In the genomic region with DNA sequence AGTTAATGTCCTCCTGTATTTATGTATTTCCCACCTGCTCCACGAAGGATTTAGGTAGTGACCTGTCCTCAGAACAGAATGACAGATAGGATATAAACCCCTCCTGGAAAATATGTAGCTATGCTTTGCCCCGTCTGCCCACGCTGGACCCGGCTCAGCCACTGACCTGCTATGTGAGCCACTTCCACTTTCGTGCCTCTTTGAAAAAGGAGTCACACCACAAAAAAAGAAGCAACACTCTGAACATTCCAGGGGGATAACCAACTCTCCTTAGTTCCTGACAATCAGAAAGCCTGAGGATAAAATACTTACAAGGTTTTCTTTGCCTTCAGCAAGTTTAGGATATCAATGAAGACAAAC, we compare ENCODE assay signal across 9 cellular contexts. TPM values are rescaled to one million over a fixed set of nuclear protein-coding genes. Genes with fewer than 3 reads are reported as not detected.
DNase-seq lines count a peak whose midpoint lies in the region; ATAC-seq and TF ChIP-seq lines count a peak whose summit lies in the region.
"Had no signal": no experiment of that assay in that cellular context is flagged by ENCODE, and none has a peak within 500 bp of the region (broad histone marks: within the 10 kb centered on the region; RNA-seq: fewer than 3 reads in every experiment).

No MANE protein-coding gene starts in this region.

- H4K20me1 ChIP-seq in OCI-LY7 (ENCODE audit: insufficient read depth, low read length) (peaks cover 23% of the 10 kb centered on the region; the same call in 1 of the 2 replicates), GM23338 (replicated peaks; ENCODE audit: insufficient read depth) (no peaks in the 10 kb centered on the region)

- H3K36me3 Mint-ChIP-seq in CD14-positive monocyte (peaks cover 54 to 66% of the 10 kb centered on the region in 2 donors), GM23338 (ENCODE audit: low read depth) (no peaks in the 10 kb centered on the region)

- H3K4me1 Mint-ChIP-seq in CD14-positive monocyte (peaks cover 94% of the 10 kb centered on the region), GM23338 (peaks cover 22% of the 10 kb centered on the region)

- no peaks in the 10 kb centered on the region for H3F3A ChIP-seq in GM23338 (replicated peaks; ENCODE audit: low read depth)

- WGBS in esophagus, 2 donors = 27 to 40% methylated on average over 5 of the region's 5 CpGs

- H3K79me2 ChIP-seq in OCI-LY7 (ENCODE audit: insufficient read depth, low read depth, low read length) (peaks cover 87% of the 10 kb centered on the region), parathyroid adenoma (peaks cover 10% of the 10 kb centered on the region), GM23338 (replicated peaks; ENCODE audit: insufficient read depth) (no peaks in the 10 kb centered on the region)

- peak overlapping the region; percentile 65 to 81 for H3K4me3 Mint-ChIP-seq in CD14-positive monocyte
- H3K4me3 Mint-ChIP-seq in GM23338 = no peak overlapping the region

- POLR2A ChIA-PET in OCI-LY7 (lab: Charles Lee) = interaction anchor here (0.7 to 1.9 kb wide), 6 partner anchors 10 to 790 kb away, joined by 3 to 10 read pairs (median 4); partner anchors contain the start of gene CENPU

- peaks cover 0 to 2% (median 0%) of the 10 kb centered on the region in 3 donors for H3K27me3 Mint-ChIP-seq in CD14-positive monocyte (ENCODE audit: low read depth in 3 of 3)
- peaks cover 7% of the 10 kb centered on the region for H3K27me3 Mint-ChIP-seq in GM23338 (ENCODE audit: insufficient read depth, low read depth, poor library complexity)

- H3K36me3 ChIP-seq in OCI-LY7 (ENCODE audit: insufficient read depth, low read length) = no peaks in the 10 kb centered on the region
- no peaks in the 10 kb centered on the region for H3K36me3 ChIP-seq in esophagus (ENCODE audit: control insufficient read depth in 2 of 2, insufficient read depth in 2 of 2, low read length in 1 of 2)
- no peaks in the 10 kb centered on the region for H3K36me3 ChIP-seq in parathyroid adenoma (ENCODE audit: control insufficient read depth, insufficient read depth, low read length)
- H3K36me3 ChIP-seq in GM23338 (ENCODE audit: insufficient read depth) = no peaks in the 10 kb centered on the region

- no peak for ATAC-seq in GM23338

- H2AFZ ChIP-seq in OCI-LY7 (ENCODE audit: low read length) (no peak overlapping the region; the same call in 1 of the 2 replicates), parathyroid adenoma (peak overlapping the region; percentile 35), GM23338 (no peak overlapping the region)

- intact Hi-C loops in CD14-positive monocyte (cut with micrococcal nuclease) (loop anchor here in 1 of 2 donors (5.0 kb wide), 2 partner anchors 38 to 148 kb away; no protein-coding TSS in a partner anchor), OCI-LY7 (cut with micrococcal nuclease; ENCODE audit: unreplicated experiment) (loop anchor here (1.0 to 10.0 kb wide), 5 partner anchors 10 to 580 kb away; partner anchors contain the start of genes ANKRD37, IRF2 and LRP2BP)

- peaks cover 66% of the 10 kb centered on the region for H3K4me1 ChIP-seq in OCI-LY7 (ENCODE audit: insufficient read depth, low read length, poor library complexity, severe bottlenecking)
- peaks cover 7 to 11% of the 10 kb centered on the region in 2 donors for H3K4me1 ChIP-seq in esophagus (ENCODE audit: control insufficient read depth in 2 of 2, insufficient read depth in 2 of 2, low read length in 1 of 2)
- peaks cover 31% of the 10 kb centered on the region for H3K4me1 ChIP-seq in parathyroid adenoma
- H3K4me1 ChIP-seq in GM23338 (ENCODE audit: insufficient read depth) = peaks cover 6% of the 10 kb centered on the region

- CTCF ChIA-PET in OCI-LY7 (lab: Charles Lee; ENCODE audit: unreplicated experiment) = interaction anchor here (1.8 kb wide), 1 partner anchor 9 kb away, joined by 4 read pairs; no protein-coding TSS in a partner anchor

- peak overlapping the region; percentile 49 for H3K4me3 ChIP-seq in OCI-LY7 (ENCODE audit: low read depth, low read length, poor library complexity, severe bottlenecking)
- H3K4me3 ChIP-seq in esophagus (ENCODE audit: low read depth in 1 of 2, low read length in 2 of 2) = no peak overlapping the region
- H3K4me3 ChIP-seq in parathyroid adenoma (ENCODE audit: low read depth, low read length) = peak overlapping the region; percentile 36
- no peak overlapping the region for H3K4me3 ChIP-seq in GM23338

- H3K9ac ChIP-seq in parathyroid adenoma = no peak overlapping the region

- no peaks in the 10 kb centered on the region for H3K9me3 ChIP-seq in OCI-LY7 (ENCODE audit: low read length)
- no peaks in the 10 kb centered on the region for H3K9me3 ChIP-seq in esophagus (ENCODE audit: control insufficient read depth in 2 of 2, insufficient read depth in 1 of 2, low read depth in 1 of 2, low read length in 1 of 2)
- H3K9me3 ChIP-seq in parathyroid adenoma (ENCODE audit: control insufficient read depth, low read length) = no peaks in the 10 kb centered on the region

- H3K9me3 Mint-ChIP-seq in CD14-positive monocyte (peaks cover 0 to 2% (median 0%) of the 10 kb centered on the region in 7 donors), GM23338 (no peaks in the 10 kb centered on the region)

- H3K27me3 ChIP-seq in esophagus (ENCODE audit: control insufficient read depth in 1 of 2, insufficient read depth in 2 of 2, low read length in 2 of 2) (no peaks in the 10 kb centered on the region), parathyroid adenoma (ENCODE audit: control insufficient read depth, insufficient read depth, low read length) (no peaks in the 10 kb centered on the region), GM23338 (ENCODE audit: insufficient read depth) (no peaks in the 10 kb centered on the region)

- DNase-seq in CD14-positive monocyte (ENCODE audit: low spot score) (no peak), OCI-LY7 (ENCODE audit: low spot score) (no peak), GM10266 (ENCODE audit: extremely low spot score) (no peak), amniotic stem cell (lab: John Stamatoyannopoulos, UW) (no peak), T-helper 1 cell (no peak), GM23338 (ENCODE audit: low spot score) (no peak)
- DNase-seq: activated effector memory CD4-positive, alpha-beta T cell treated with anti-CD3 and anti-CD28 coated beads, Interleukin-2, amount 50 U/mL, for 16 hours had no signal

- H3K27ac Mint-ChIP-seq in CD14-positive monocyte = peak overlapping the region; percentile 30 to 96 (median 91)
- H3K27ac Mint-ChIP-seq in GM23338 = no peak overlapping the region

- H3K27ac ChIP-seq in OCI-LY7 (ENCODE audit: low read depth, low read length, poor library complexity, severe bottlenecking) (peak overlapping the region; percentile 84), esophagus (ENCODE audit: low read depth in 2 of 2, low read length in 1 of 2) (peak overlapping the region; percentile 26 to 89), parathyroid adenoma (peak overlapping the region; percentile 86), GM23338 (ENCODE audit: low read depth) (no peak overlapping the region)

- H3K9me2 ChIP-seq in OCI-LY7 (ENCODE audit: insufficient read depth, low read length) (no peaks in the 10 kb centered on the region), GM23338 (ENCODE audit: insufficient read depth) (no peaks in the 10 kb centered on the region)

- H3K4me2 ChIP-seq in OCI-LY7 (ENCODE audit: low read length) = peak overlapping the region; percentile 81
- H3K4me2 ChIP-seq in parathyroid adenoma (ENCODE audit: low read length) = peak overlapping the region; percentile 34
- H3K4me2 ChIP-seq in GM23338 = no peak overlapping the region

- no TSS peak for BruUV-seq in OCI-LY7 (replicated peaks; lab: Mats Ljungman, UMichigan)

- TF ChIP-seq CTCF in CD14-positive monocyte (IDR thresholded peaks at IDR 0.05) (no peak), OCI-LY7 (conservative IDR thresholded peaks at IDR 0.05; ENCODE audit: low read length) (no peak), parathyroid adenoma (IDR thresholded peaks at IDR 0.05) (no peak), GM10266 (IDR thresholded peaks at IDR 0.05; ENCODE audit: control insufficient read depth, insufficient read depth, low read depth, missing control alignments) (no peak), GM23338 (conservative IDR thresholded peaks at IDR 0.05; ENCODE audit: low read depth in 2 of 2) (no peak)

TF ChIP-seq in GM23338, 12 proteins besides CTCF, POLR2A, EP300 and RAD21 (continues in another document):
- TF ChIP-seq ZNF114 (CRISPR knock-in tag; IDR thresholded peaks at IDR 0.05) (no peak), STAT1 (IDR thresholded peaks at IDR 0.05; ENCODE audit: unreplicated experiment) (no peak), NANOG (IDR thresholded peaks at IDR 0.05; ENCODE audit: borderline replicate concordance) (no peak), CREB1 (CRISPR knock-in tag; IDR thresholded peaks at IDR 0.05; ENCODE audit: low read depth) (no peak), EZH2phosphoT487 (IDR thresholded peaks at IDR 0.05; ENCODE audit: unreplicated experiment) (no peak)

RNA-seq across cellular contexts. Expression of gene ACSL1, which starts 11.1 kb away (rescaled TPM):
- 100 to 1,000 TPM in 1 of 2 donors, 10 to 100 TPM in 1; 72.4 to 115 TPM for polyA plus RNA-seq in CD14-positive monocyte
- 20.8 and 24.3 TPM in 2 replicates for total RNA-seq in OCI-LY7 (2014; rRNA removed; shearing (Covaris generic))
- total RNA-seq in OCI-LY7 (2022) = 32.0 and 32.9 TPM in 2 replicates
- polyA plus RNA-seq in esophagus = 10 to 100 TPM; 41.9 to 46.5 TPM
- total RNA-seq in GM23338 (2014; rRNA removed; shearing (Covaris generic)) = 11.0 and 13.1 TPM in 2 replicates
- polyA plus RNA-seq in GM23338 (2016; fragmentation: Nextera tagmentation; extraction: Ambion mirVana) = 4.7 and 6.2 TPM in 2 replicates

Comparison
In these comparisons a context has a peak if more than half of its experiments do, and no peak if none do; other contexts are left out.
1. H3K4me3 ChIP-seq: peak in OCI-LY7 (single experiment) and parathyroid adenoma (single experiment); none in esophagus (0 of 2) and GM23338 (single experiment).